In genomic region chr2:138814123-138814883, GRCh38 we compare ENCODE assay signal across 9 cellular contexts. TPM values are rescaled to one million over a fixed set of nuclear protein-coding genes. Genes with fewer than 3 reads are reported as not detected.
DNase-seq lines count a peak whose midpoint lies in the region; ATAC-seq and TF ChIP-seq lines count a peak whose summit lies in the region.
"Had no signal": no experiment of that assay in that cellular context is flagged by ENCODE, and none has a peak within 500 bp of the region (broad histone marks: within the 10 kb centered on the region; RNA-seq: fewer than 3 reads in every experiment).

No MANE protein-coding gene starts in this region.

- H3K9me3 Mint-ChIP-seq in stimulated activated naive B cell treated with anti-CD40 and anti-IgM and Interleukin-4, amounts not matched to agents 10 μg/mL and 1 μg/mL and 100 μg/mL, for 72 hours: no peaks in the 10 kb centered on the region
- H3K9me3 Mint-ChIP-seq in activated T-cell treated with anti-CD3 and anti-CD28 coated beads, Interleukin-2, amount 50 U/mL, for 24 hours: no peaks in the 10 kb centered on the region
- no peaks in the 10 kb centered on the region for H3K9me3 Mint-ChIP-seq in activated naive CD4-positive, alpha-beta T cell treated with anti-CD3 and anti-CD28 coated beads, Interleukin-2, amount 10 ng/mL, durations not matched to agents 7 days and 5 days
- H3K9me3 Mint-ChIP-seq: brain had no signal

- no peak overlapping the region for H3K4me3 ChIP-seq in WERI-Rb-1 (ENCODE audit: low read depth, low read length)

- H3K36me3 ChIP-seq in WERI-Rb-1: no peaks in the 10 kb centered on the region

- H3K4me1 Mint-ChIP-seq in stimulated activated naive B cell treated with anti-CD40 and anti-IgM and Interleukin-4, amounts not matched to agents 10 μg/mL and 1 μg/mL and 100 μg/mL, for 72 hours: no peaks in the 10 kb centered on the region
- no peaks in the 10 kb centered on the region for H3K4me1 Mint-ChIP-seq in activated T-cell treated with anti-CD3 and anti-CD28 coated beads, Interleukin-2, amount 50 U/mL, for 24 hours (ENCODE audit: low read depth)
- no peaks in the 10 kb centered on the region for H3K4me1 Mint-ChIP-seq in activated naive CD4-positive, alpha-beta T cell treated with anti-CD3 and anti-CD28 coated beads, Interleukin-2, amount 10 ng/mL, durations not matched to agents 7 days and 5 days

- H3K27ac Mint-ChIP-seq in stimulated activated naive B cell treated with anti-CD40 and anti-IgM and Interleukin-4, amounts not matched to agents 10 μg/mL and 1 μg/mL and 100 μg/mL, for 72 hours: no peak overlapping the region
- H3K27ac Mint-ChIP-seq in activated T-cell treated with anti-CD3 and anti-CD28 coated beads, Interleukin-2, amount 50 U/mL, for 24 hours: no peak overlapping the region
- H3K27ac Mint-ChIP-seq in activated naive CD4-positive, alpha-beta T cell treated with anti-CD3 and anti-CD28 coated beads, Interleukin-2, amount 10 ng/mL, durations not matched to agents 7 days and 5 days: no peak overlapping the region
- H3K27ac Mint-ChIP-seq: brain had no signal

- CTCF ChIA-PET in activated naive CD4-positive, alpha-beta T cell treated with anti-CD3 and anti-CD28 coated beads, Interleukin-2, amount 10 ng/mL, durations not matched to agents 7 days and 5 days (lab: Charles Lee): interaction anchor here (0.7 kb wide), 1 partner anchor 13 kb away, joined by 3 read pairs; no protein-coding TSS in a partner anchor

- peak; percentile 41; the same call in 1 of the 2 replicates for TF ChIP-seq CTCF in WERI-Rb-1 (IDR thresholded peaks at IDR 0.05; ENCODE audit: low read depth, low read length)

- no peaks in the 10 kb centered on the region for H3K36me3 Mint-ChIP-seq in stimulated activated naive B cell treated with anti-CD40 and anti-IgM and Interleukin-4, amounts not matched to agents 10 μg/mL and 1 μg/mL and 100 μg/mL, for 72 hours
- H3K36me3 Mint-ChIP-seq in activated T-cell treated with anti-CD3 and anti-CD28 coated beads, Interleukin-2, amount 50 U/mL, for 24 hours (ENCODE audit: low read depth): no peaks in the 10 kb centered on the region
- H3K36me3 Mint-ChIP-seq in activated naive CD4-positive, alpha-beta T cell treated with anti-CD3 and anti-CD28 coated beads, Interleukin-2, amount 10 ng/mL, durations not matched to agents 7 days and 5 days: no peaks in the 10 kb centered on the region
- H3K36me3 Mint-ChIP-seq: brain had no signal

- no peak overlapping the region for H3K4me3 Mint-ChIP-seq in stimulated activated naive B cell treated with anti-CD40 and anti-IgM and Interleukin-4, amounts not matched to agents 10 μg/mL and 1 μg/mL and 100 μg/mL, for 72 hours
- H3K4me3 Mint-ChIP-seq in activated T-cell treated with anti-CD3 and anti-CD28 coated beads, Interleukin-2, amount 50 U/mL, for 24 hours: no peak overlapping the region
- no peak overlapping the region for H3K4me3 Mint-ChIP-seq in activated naive CD4-positive, alpha-beta T cell treated with anti-CD3 and anti-CD28 coated beads, Interleukin-2, amount 10 ng/mL, durations not matched to agents 7 days and 5 days
- H3K4me3 Mint-ChIP-seq: brain had no signal

- H3K27me3 ChIP-seq in WERI-Rb-1 (ENCODE audit: insufficient read depth, low read depth, severe bottlenecking): no peaks in the 10 kb centered on the region

- H3K27me3 Mint-ChIP-seq in stimulated activated naive B cell treated with anti-CD40 and anti-IgM and Interleukin-4, amounts not matched to agents 10 μg/mL and 1 μg/mL and 100 μg/mL, for 72 hours: peaks cover 14 to 20% of the 10 kb centered on the region in 2 donors
- H3K27me3 Mint-ChIP-seq in activated T-cell treated with anti-CD3 and anti-CD28 coated beads, Interleukin-2, amount 50 U/mL, for 24 hours: peaks cover 16% of the 10 kb centered on the region
- H3K27me3 Mint-ChIP-seq in activated naive CD4-positive, alpha-beta T cell treated with anti-CD3 and anti-CD28 coated beads, Interleukin-2, amount 10 ng/mL, durations not matched to agents 7 days and 5 days: peaks cover 3% of the 10 kb centered on the region

- H3K9me3 ChIP-seq in WERI-Rb-1 (ENCODE audit: severe bottlenecking): no peaks in the 10 kb centered on the region

- peak; percentile 76 for DNase-seq in SIG-M5 treated with dmso at 0.1 percent for 504 hours (lab: John Stamatoyannopoulos, UW; ENCODE audit: unreplicated experiment)
- DNase-seq in SIG-M5 (lab: John Stamatoyannopoulos, UW): no peak
- peak; percentile 97 for DNase-seq in NCI-H146 treated with DMSO at 0.1 percent for 48 hours (lab: John Stamatoyannopoulos, UW; ENCODE audit: unreplicated experiment)
- peak; percentile 16 for DNase-seq in WERI-Rb-1
- DNase-seq in stimulated activated naive B cell treated with anti-CD40 and anti-IgM and Interleukin-4, amounts not matched to agents 10 μg/mL and 1 μg/mL and 100 μg/mL, for 72 hours: no peak
- no peak for DNase-seq in activated T-cell treated with anti-CD3 and anti-CD28 coated beads, Interleukin-2, amount 50 U/mL, for 24 hours
- DNase-seq in ureter (ENCODE audit: low spot score): no peak
- DNase-seq in activated naive CD4-positive, alpha-beta T cell treated with anti-CD3 and anti-CD28 coated beads, Interleukin-2, amount 10 ng/mL, durations not matched to agents 7 days and 5 days: no peak

- ATAC-seq in stimulated activated naive B cell treated with anti-CD40 and anti-IgM and Interleukin-4, amounts not matched to agents 10 μg/mL and 1 μg/mL and 100 μg/mL, for 72 hours (replicated peaks): peak; percentile 44 to 46

- no peak overlapping the region for H3K27ac ChIP-seq in WERI-Rb-1

RNA-seq across cellular contexts. Expression of gene NXPH2, which starts 34.1 kb away (rescaled TPM):
- total RNA-seq in ureter: not detected

Comparison
In these comparisons a context has a peak if more than half of its experiments do, and no peak if none do; other contexts are left out.
1. DNase-seq: peak in SIG-M5 treated with dmso at 0.1 percent for 504 hours (single experiment), NCI-H146 treated with DMSO at 0.1 percent for 48 hours (single experiment) and WERI-Rb-1 (single experiment); none in SIG-M5 (single experiment), stimulated activated naive B cell treated with anti-CD40 and anti-IgM and Interleukin-4, amounts not matched to agents 10 μg/mL and 1 μg/mL and 100 μg/mL, for 72 hours (single experiment), activated T-cell treated with anti-CD3 and anti-CD28 coated beads, Interleukin-2, amount 50 U/mL, for 24 hours (single experiment), ureter (single experiment) and activated naive CD4-positive, alpha-beta T cell treated with anti-CD3 and anti-CD28 coated beads, Interleukin-2, amount 10 ng/mL, durations not matched to agents 7 days and 5 days (single experiment).